Comparison of ENCODE assay signal across 14 cellular contexts in the genomic region with DNA sequence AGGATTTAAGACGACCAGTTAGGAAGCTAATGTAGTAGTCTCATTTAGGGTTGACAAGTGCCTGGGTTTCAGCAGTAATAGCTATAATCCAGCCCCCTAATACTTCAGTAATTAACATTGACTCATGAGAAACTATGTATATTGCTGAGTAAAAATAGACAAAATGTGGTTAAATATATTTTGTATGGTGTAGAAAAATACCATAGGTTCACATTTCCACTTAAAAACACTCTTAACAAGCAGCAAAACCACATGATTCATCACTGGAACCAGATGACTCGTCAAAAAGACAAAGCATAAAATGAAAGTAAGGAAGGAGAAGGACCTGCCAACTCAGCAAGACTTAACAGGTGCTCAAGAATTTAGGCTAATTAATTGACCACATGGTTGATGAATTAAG.
DNase-seq lines count a peak whose midpoint lies in the region; ATAC-seq, FAIRE-seq and TF ChIP-seq lines count a peak whose summit lies in the region.
"Had no signal": no experiment of that assay in that cellular context is flagged by ENCODE, and none has a peak within 500 bp of the region (broad histone marks: within the 10 kb centered on the region; RNA-seq: fewer than 3 reads in every experiment).

No MANE protein-coding gene starts in this region.

- in situ Hi-C loops in ACHN (cut with HindIII; ENCODE audit: low pct_ligation_motif_present, low pct_unique_long_range_greater_than_20kb, low sequenced_read_pairs): no loop called here

- no peak for FAIRE-seq in H1 (lab: Jason Lieb, UNC)
- FAIRE-seq: RCC 7860, TTC549 had no signal

- no peak overlapping the region for H3K4ac ChIP-seq in H1 (replicated peaks; ENCODE audit: insufficient read length, low read depth, low read length)

- CTCF ChIA-PET in H1 (lab: Charles Lee; ENCODE audit: partially characterized antibody): no interaction called here

- no peak overlapping the region for H3K18ac ChIP-seq in H1 (ENCODE audit: extremely low read depth, low read length)

- H2BK12ac ChIP-seq in H1 (ENCODE audit: low read depth, low read length): no peak overlapping the region

- no peaks in the 10 kb centered on the region for H3K79me2 ChIP-seq in H1 (ENCODE audit: control insufficient read depth in 1 of 2, insufficient read depth in 2 of 2, low read length in 2 of 2)

- no peak for TF ChIP-seq RAD21 in H1 (IDR thresholded peaks at IDR 0.05 in 1 of 2, conservative IDR thresholded peaks at IDR 0.05 in 1 of 2; ENCODE audit: low read depth in 2 of 2, low read length in 2 of 2)

- H3K36me3 ChIP-seq in H1 (ENCODE audit: control insufficient read depth in 2 of 4, insufficient read depth in 4 of 4, low read length in 3 of 4) (no peaks in the 10 kb centered on the region), lower lobe of right lung (no peaks in the 10 kb centered on the region)
- H3K36me3 ChIP-seq: neutrophil had no signal

- H3K23me2 ChIP-seq in H1 (ENCODE audit: low read depth, low read length): no peaks in the 10 kb centered on the region

- no peak overlapping the region for H2AK5ac ChIP-seq in H1 (ENCODE audit: low read depth, low read length)

- H3K27ac ChIP-seq in H1 (ENCODE audit: low read depth, low read length): no peak overlapping the region
- no peak overlapping the region for H3K27ac ChIP-seq in lower lobe of right lung
- H3K27ac ChIP-seq: neutrophil had no signal

- H3K4me1 ChIP-seq in H1 (replicated peaks in 1 of 4; ENCODE audit: control insufficient read depth in 3 of 4, insufficient read depth in 4 of 4, low read length in 3 of 4) (no peaks in the 10 kb centered on the region), lower lobe of right lung (no peaks in the 10 kb centered on the region)

- H3K4me2 ChIP-seq in H1 (ENCODE audit: insufficient read depth in 1 of 2, low read depth in 2 of 2, low read length in 2 of 2): no peak overlapping the region

- ATAC-seq in GM18502 (IDR thresholded peaks at IDR 0.05; ENCODE audit: poor library complexity, unreplicated experiment): peak; percentile 82
- ATAC-seq in HG03469 (IDR thresholded peaks at IDR 0.05; ENCODE audit: unreplicated experiment): peak; percentile 78
- no peak for ATAC-seq in lower lobe of right lung

- H2BK120ac ChIP-seq in H1 (replicated peaks; ENCODE audit: low read depth, low read length): no peak overlapping the region

- H4K8ac ChIP-seq in H1 (ENCODE audit: extremely low read depth, insufficient read depth, low read length): no peak overlapping the region

- no peak overlapping the region for H3K9ac ChIP-seq in H1 (replicated peaks in 1 of 4; ENCODE audit: extremely low read depth in 1 of 4, low read depth in 3 of 4, low read length in 3 of 4)

- no peak overlapping the region for H4K91ac ChIP-seq in H1 (replicated peaks; ENCODE audit: insufficient read length, low read length)

- H4K5ac ChIP-seq in H1 (ENCODE audit: insufficient read length, low read depth, low read length): no peak overlapping the region

- no peak overlapping the region for H3K14ac ChIP-seq in H1 (ENCODE audit: insufficient read length)

- intact Hi-C loops in lower lobe of right lung (cut with DNase I): no loop called here

- H2BK15ac ChIP-seq in H1 (ENCODE audit: low read length): no peak overlapping the region

- H3K4me3 ChIP-seq in H1 (ENCODE audit: extremely low read depth in 1 of 4, insufficient read depth in 2 of 4, low read depth in 3 of 4, low read length in 4 of 4): no peak overlapping the region
- H3K4me3 ChIP-seq in lower lobe of right lung: no peak overlapping the region

- no peak for TF ChIP-seq POLR2A in H1 (IDR thresholded peaks at IDR 0.05; ENCODE audit: control extremely low read depth in 1 of 2, low read depth in 2 of 2, low read length in 2 of 2)

- 92% methylated on average over 2 of the region's 2 CpGs; no CpG with 5 or more reads in 1 of the 2 experiments for WGBS in H1 (ENCODE audit: extremely low coverage in 1 of 2, insufficient coverage in 1 of 2, insufficient read length in 1 of 2, insufficient replicate concordance in 2 of 2, low coverage in 1 of 2, low lambda C conversion rate in 2 of 2, missing lambda C conversion rate in 1 of 2), 2 experiments

- H3K9me3 ChIP-seq in H1 (ENCODE audit: insufficient read depth in 2 of 2, low read depth in 1 of 2, low read length in 1 of 2) (no peaks in the 10 kb centered on the region), lower lobe of right lung (no peaks in the 10 kb centered on the region)
- H3K9me3 ChIP-seq: neutrophil had no signal

- no peaks in the 10 kb centered on the region for H4K20me1 ChIP-seq in H1 (replicated peaks in 1 of 2; ENCODE audit: control insufficient read depth in 1 of 2, insufficient read depth in 2 of 2, low read length in 2 of 2)

- H3K27me3 ChIP-seq in H1 (replicated peaks in 1 of 4; ENCODE audit: control insufficient read depth in 3 of 4, extremely low read depth in 1 of 4, insufficient read depth in 3 of 4, low read length in 3 of 4): no peaks in the 10 kb centered on the region
- H3K27me3 ChIP-seq in lower lobe of right lung (ENCODE audit: low read depth): no peaks in the 10 kb centered on the region
- H3K27me3 ChIP-seq: neutrophil had no signal

- no peak overlapping the region for H2BK20ac ChIP-seq in H1 (ENCODE audit: low read length)

- POLR2A ChIA-PET in H1 (lab: Charles Lee; ENCODE audit: partially characterized antibody): no interaction called here

- DNase-seq in GM20000 (ENCODE audit: low spot score): peak; percentile 16
- no peak for DNase-seq in H1 (ENCODE audit: low read depth in 1 of 2, low spot score in 2 of 2)
- DNase-seq in H4 (ENCODE audit: low spot score): no peak
- no peak for DNase-seq in ACHN
- DNase-seq in AG08395 (ENCODE audit: low spot score): no peak
- no peak for DNase-seq in lower lobe of right lung
- DNase-seq: caudate nucleus, DMS79, kidney glomerular epithelial cell had no signal

- TF ChIP-seq CTCF in GM20000 (IDR thresholded peaks at IDR 0.05; ENCODE audit: extremely low read depth, missing control alignments) (no peak), H1 (IDR thresholded peaks at IDR 0.05; ENCODE audit: control extremely low read depth in 1 of 3, insufficient read depth in 1 of 3, low read depth in 1 of 3, low read length in 3 of 3) (no peak), lower lobe of right lung (IDR thresholded peaks at IDR 0.05) (no peak)

- no peak overlapping the region for H3K23ac ChIP-seq in H1 (ENCODE audit: insufficient read length)

- H2AFZ ChIP-seq in H1 (ENCODE audit: low read length): no peak overlapping the region

- no peak overlapping the region for H2BK5ac ChIP-seq in H1 (ENCODE audit: low read depth, low read length)

- no peaks in the 10 kb centered on the region for H3K79me1 ChIP-seq in H1 (ENCODE audit: low read depth, low read length)

- no peak overlapping the region for H3K56ac ChIP-seq in H1 (replicated peaks; ENCODE audit: insufficient read length, low read depth, low read length)

- TF ChIP-seq EP300 in H1 (IDR thresholded peaks at IDR 0.05; ENCODE audit: borderline replicate concordance in 1 of 2, low read depth in 2 of 2, low read length in 2 of 2): no peak

TF ChIP-seq in H1, 55 proteins besides CTCF, POLR2A, EP300 and RAD21:
- TF ChIP-seq KDM5A (IDR thresholded peaks at IDR 0.05; ENCODE audit: low read length) (no peak), PHF8 (conservative IDR thresholded peaks at IDR 0.05; ENCODE audit: low read depth, low read length) (no peak), TAF1 (IDR thresholded peaks at IDR 0.05; ENCODE audit: low read depth, low read length) (no peak), BACH1 (IDR thresholded peaks at IDR 0.05; ENCODE audit: low read length) (0 out of 2 replicates have a peak, but pooled peaks have one; percentile 23), CBX8 (IDR thresholded peaks at IDR 0.05; ENCODE audit: borderline replicate concordance, low read depth, low read length) (no peak), SP1 (IDR thresholded peaks at IDR 0.05; ENCODE audit: low read depth, low read length) (no peak)
- TF ChIP-seq, protein P1, sequence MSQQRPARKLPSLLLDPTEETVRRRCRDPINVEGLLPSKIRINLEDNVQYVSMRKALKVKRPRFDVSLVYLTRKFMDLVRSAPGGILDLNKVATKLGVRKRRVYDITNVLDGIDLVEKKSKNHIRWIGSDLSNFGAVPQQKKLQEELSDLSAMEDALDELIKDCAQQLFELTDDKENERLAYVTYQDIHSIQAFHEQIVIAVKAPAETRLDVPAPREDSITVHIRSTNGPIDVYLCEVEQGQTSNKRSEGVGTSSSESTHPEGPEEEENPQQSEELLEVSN (IDR thresholded peaks at IDR 0.05): no peak
TF ChIP-seq in H1: peak in this region for 1.

Comparison
In these comparisons a context has a peak if more than half of its experiments do, and no peak if none do; other contexts are left out.
1. ATAC-seq: peak in GM18502 (single experiment) and HG03469 (single experiment); none in lower lobe of right lung (0 of 2).